2 cellular contexts compared by ENCODE assay signal in genomic region chr19:55069137-55069858, GRCh38.
A peak's percentile ranks its signal among the peaks of the same experiment; 100 is the strongest.
TF ChIP-seq lines count a peak whose summit lies in the region.

No MANE protein-coding gene starts in this region.

TF ChIP-seq in K562, 482 proteins besides CTCF, POLR2A, EP300 and RAD21 (continues in another document):
- TF ChIP-seq SAP30 (IDR thresholded peaks at IDR 0.05; ENCODE audit: borderline replicate concordance, insufficient read depth, low read depth, low read length, poor library complexity, severe bottlenecking): no peak
- peak; percentile 63 for TF ChIP-seq BHLHE40 (IDR thresholded peaks at IDR 0.05; ENCODE audit: low read length)
- TF ChIP-seq TCF7L2 (IDR thresholded peaks at IDR 0.05; ENCODE audit: low read depth, low read length): no peak
- TF ChIP-seq ZEB2 (IDR thresholded peaks at IDR 0.05): peak; percentile 78; the same call in 1 of the 2 replicates
- no peak for TF ChIP-seq MITF (IDR thresholded peaks at IDR 0.05)
- TF ChIP-seq KDM1A (IDR thresholded peaks at IDR 0.05): peak; percentile 6 to 26; a peak in 2 of 4 replicates
- TF ChIP-seq ZNF639 (CRISPR knock-in tag; conservative IDR thresholded peaks at IDR 0.05 in 1 of 2, IDR thresholded peaks at IDR 0.05 in 1 of 2): no peak
- TF ChIP-seq POLR2G (IDR thresholded peaks at IDR 0.05; ENCODE audit: low read depth, low read length): peak; percentile 30; the same call in 1 of the 2 replicates
- TF ChIP-seq PRDM10 (IDR thresholded peaks at IDR 0.05; ENCODE audit: partially characterized antibody): peak; percentile 75
- peak; percentile 19; the same call in 1 of the 2 replicates for TF ChIP-seq MAX (CRISPR knock-in tag; IDR thresholded peaks at IDR 0.05)
- peak; percentile 61; the same call in 1 of the 2 replicates for TF ChIP-seq CREB1 (IDR thresholded peaks at IDR 0.05)
- TF ChIP-seq CREB1 (CRISPR knock-in tag; IDR thresholded peaks at IDR 0.05): no peak
- TF ChIP-seq ZNF77 (CRISPR knock-in tag; IDR thresholded peaks at IDR 0.05): no peak
- TF ChIP-seq NFYB (IDR thresholded peaks at IDR 0.05; ENCODE audit: extremely low read depth, insufficient read length): no peak
- no peak for TF ChIP-seq ATF1 (CRISPR knock-in tag; IDR thresholded peaks at IDR 0.05)
- peak; percentile 63 for TF ChIP-seq ATF1 (tag; IDR thresholded peaks at IDR 0.05)
- TF ChIP-seq ZNF668 (CRISPR knock-in tag; IDR thresholded peaks at IDR 0.05): no peak
- 0 out of 2 replicates have a peak, but pooled peaks have one; percentile 41 for TF ChIP-seq HDAC2 (IDR thresholded peaks at IDR 0.05)
- peak in 1 of 2 experiments; percentile 43 for TF ChIP-seq E2F6 (IDR thresholded peaks at IDR 0.05; ENCODE audit: borderline replicate concordance in 1 of 2, extremely low read depth in 1 of 2, insufficient read depth in 1 of 2, insufficient read length in 1 of 2, low read depth in 1 of 2, low read length in 1 of 2, poor library complexity in 1 of 2, severe bottlenecking in 1 of 2)
- TF ChIP-seq ZNF263 (CRISPR knock-in tag; IDR thresholded peaks at IDR 0.05; ENCODE audit: borderline replicate concordance): 0 out of 2 replicates have a peak, but pooled peaks have one; percentile 13
- TF ChIP-seq JUND (IDR thresholded peaks at IDR 0.05; ENCODE audit: borderline replicate concordance, low read depth, low read length): 0 out of 2 replicates have a peak, but pooled peaks have one; percentile 25
- TF ChIP-seq JUND (tag; IDR thresholded peaks at IDR 0.05; ENCODE audit: borderline replicate concordance, low read depth, low read length): no peak

TF ChIP-seq in HepG2, 621 proteins besides CTCF, POLR2A, EP300 and RAD21:
- TF ChIP-seq ZSCAN25 (CRISPR knock-in tag; IDR thresholded peaks at IDR 0.05) (peak; percentile 66; the same call in 1 of the 2 replicates), NFKBIZ (CRISPR knock-in tag; IDR thresholded peaks at IDR 0.05) (no peak), SMC3 (IDR thresholded peaks at IDR 0.05; ENCODE audit: low read length) (no peak), GABPB1 (CRISPR knock-in tag; IDR thresholded peaks at IDR 0.05) (0 out of 2 replicates have a peak, but pooled peaks have one; percentile 21), ZNF263 (CRISPR knock-in tag; IDR thresholded peaks at IDR 0.05) (peak; percentile 44; the same call in 1 of the 2 replicates), SAP130 (CRISPR knock-in tag; IDR thresholded peaks at IDR 0.05; ENCODE audit: low read depth) (peak; percentile 26; the same call in 1 of the 2 replicates)
